1 cellular context compared by ENCODE assay signal in the genomic region with DNA sequence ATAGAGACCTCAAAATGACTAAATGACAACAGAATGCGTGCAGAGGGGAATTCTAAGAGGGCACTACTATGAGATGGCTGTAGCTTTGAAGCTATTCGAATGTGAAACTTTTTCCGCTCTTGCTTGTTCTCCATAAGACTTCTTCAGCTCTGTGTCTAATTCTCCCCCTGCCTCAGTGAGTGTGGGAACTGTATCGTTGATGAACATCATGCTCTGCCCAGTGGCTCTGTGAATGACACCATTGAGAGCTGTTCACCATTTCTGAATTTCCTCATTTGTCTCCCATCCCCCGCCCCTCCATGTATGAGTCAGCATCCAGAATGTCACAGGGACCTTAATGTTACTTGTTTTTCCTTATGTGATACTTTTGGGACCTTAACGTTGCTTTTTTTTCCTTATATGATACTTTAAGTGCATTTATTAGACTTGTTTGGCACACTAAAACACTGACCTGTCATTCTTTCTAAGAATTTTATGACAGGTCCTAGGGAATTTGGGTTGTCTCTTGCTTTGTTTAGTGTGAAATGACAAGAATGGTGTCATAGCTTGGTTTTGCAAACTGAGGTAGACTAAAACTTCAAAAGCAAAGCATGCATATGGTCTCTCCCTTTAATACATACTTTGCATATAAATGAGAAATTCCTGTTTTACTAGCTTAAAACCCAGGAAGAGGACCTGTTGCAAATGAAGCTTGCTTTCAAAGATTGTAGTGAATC.
A peak's percentile ranks its signal among the peaks of the same experiment; 100 is the strongest.
TF ChIP-seq lines count a peak whose summit lies in the region.

No MANE protein-coding gene starts in this region.

TF ChIP-seq in GM23338, 12 proteins besides CTCF, POLR2A, EP300 and RAD21 (continued from another document):
- TF ChIP-seq POLR2AphosphoS5 (IDR thresholded peaks at IDR 0.05; ENCODE audit: low read depth) (no peak), NANOG (IDR thresholded peaks at IDR 0.05; ENCODE audit: borderline replicate concordance) (0 out of 2 replicates have a peak, but pooled peaks have one; percentile 38)
TF ChIP-seq in GM23338: peak in this region for 1.
